22 cellular contexts compared by ENCODE assay signal in the genomic region with DNA sequence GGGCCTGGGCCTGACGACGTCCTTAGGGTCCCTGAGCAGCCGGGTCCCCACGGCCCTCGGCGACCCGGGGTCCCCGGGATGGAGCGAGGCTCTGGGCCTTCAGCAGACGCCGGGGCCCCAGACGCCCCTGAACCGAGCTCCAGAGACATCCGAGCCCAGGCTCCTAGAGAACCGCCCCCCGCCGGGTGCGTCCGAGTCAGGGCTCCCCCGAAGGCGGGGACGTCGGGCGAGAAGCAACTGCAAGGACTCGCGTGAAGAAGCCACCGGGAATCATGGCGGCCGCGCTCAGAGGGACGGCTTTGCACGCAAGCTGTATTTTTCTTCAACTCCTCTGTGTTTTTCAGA. TPM values are rescaled to one million over a fixed set of nuclear protein-coding genes. Genes with fewer than 3 reads are reported as not detected.
"Had no signal": no experiment of that assay in that cellular context is flagged by ENCODE, and none has a peak within 500 bp of the region (broad histone marks: within the 10 kb centered on the region; RNA-seq: fewer than 3 reads in every experiment).

No MANE protein-coding gene starts in this region.

- H3K9ac ChIP-seq: KMS-11, SK-N-SH had no signal

- DNase-seq: Kasumi-1, MM.1S, NCI-H1092 treated with DMSO at 0.1 percent for 48 hours, NCI-H1436, NCI-H187, NCI-H2029, NCI-H2081 treated with DMSO at 0.1 percent for 48 hours, NCI-H2171, NCI-H226, NCI-H446, NCI-H510A, NCI-H524 treated with DMSO at 0.1 percent for 48 hours, NCI-H69, NCI-H774, RPMI8226, SHP77, SK-N-SH, SW 1271 had no signal

- H3K4me3 ChIP-seq: K562 had no signal

- H3K4me1 Mint-ChIP-seq: IgD-negative memory B cell had no signal

- H3K27ac ChIP-seq: KMS-11 had no signal

- H3K4me2 ChIP-seq: KMS-11, SK-N-SH had no signal

- ATAC-seq: K562 had no signal

- H3K36me3 Mint-ChIP-seq: IgD-negative memory B cell had no signal

- H3K4me3 Mint-ChIP-seq: IgD-negative memory B cell had no signal

- H3K27ac Mint-ChIP-seq: IgD-negative memory B cell had no signal

- H3K9me3 ChIP-seq: SK-N-SH had no signal

RNA-seq across cellular contexts. Expression of gene IRX4, which starts 25.5 kb away (rescaled TPM):
- total RNA-seq: K562, M059J had no signal
- polyA plus RNA-seq: IgD-negative memory B cell, K562, SK-N-SH had no signal
